8 cellular contexts compared by ENCODE assay signal in genomic region chr20:44211177-44212039, GRCh38. TPM values are rescaled to one million over a fixed set of nuclear protein-coding genes. Genes with fewer than 3 reads are reported as not detected.
DNase-seq lines count a peak whose midpoint lies in the region; ATAC-seq and TF ChIP-seq lines count a peak whose summit lies in the region.

No MANE protein-coding gene starts in this region.

- ATAC-seq in body of pancreas (no peak), left lung (no peak), GM21526 (IDR thresholded peaks at IDR 0.05; ENCODE audit: low FRiP score, unreplicated experiment) (no peak)

- H3K36me3 ChIP-seq in body of pancreas (replicated peaks in 1 of 2; ENCODE audit: insufficient read depth in 1 of 2, low read depth in 2 of 2) (no peaks in the 10 kb centered on the region), left lung (peaks cover 0 to 5% of the 10 kb centered on the region in 2 donors)

- peak overlapping the region; percentile 30 to 35 for H3K4me3 ChIP-seq in body of pancreas
- peak overlapping the region; percentile 57 to 98 for H3K4me3 ChIP-seq in left lung

- H3K4me1 ChIP-seq in body of pancreas (peaks cover 35% of the 10 kb centered on the region), left lung (peaks cover 27 to 55% of the 10 kb centered on the region in 2 donors)

- no peaks in the 10 kb centered on the region for H3K27me3 ChIP-seq in body of pancreas
- H3K27me3 ChIP-seq in left lung, result no peaks in the 10 kb centered on the region

- intact Hi-C loops in body of pancreas (cut with DNase I), result loop anchor here (10.0 kb wide), 1 partner anchor 253 kb away; no protein-coding TSS in a partner anchor
- intact Hi-C loops in left lung (cut with DNase I), result loop anchor here in 1 of 2 donors (10.0 kb wide), 2 partner anchors 173 to 253 kb away; no protein-coding TSS in a partner anchor

- no peak for TF ChIP-seq POLR2A in body of pancreas (IDR thresholded peaks at IDR 0.05)

- WGBS in body of pancreas, 2 donors, result 3 to 7% methylated on average over 18 to 24 of the region's 24 CpGs

- TF ChIP-seq CTCF in body of pancreas (IDR thresholded peaks at IDR 0.05), result peak in 1 of 7 experiments; percentile 1
- TF ChIP-seq CTCF in left lung (IDR thresholded peaks at IDR 0.05), result no peak

- peak; percentile 7 for DNase-seq in stimulated activated CD4-positive, alpha-beta T cell treated with anti-CD3 and anti-CD28 coated beads, Interleukin-4, amount 100 ng/mL, for 1 hour
- DNase-seq in stimulated activated CD4-positive, alpha-beta T cell treated with anti-CD3 and anti-CD28 coated beads, Interleukin-2, amount 100 ng/mL, for 24 hours, result no peak
- DNase-seq in NCI-H128 (lab: John Stamatoyannopoulos, UW; ENCODE audit: unreplicated experiment) (peak; percentile 13), body of pancreas (peak; percentile 42 to 60 (median 50)), left lung (no peak), superior temporal gyrus (ENCODE audit: extremely low spot score) (peak; percentile 63), islet precursor cell (no peak)

- H3K9me3 ChIP-seq in body of pancreas, result no peaks in the 10 kb centered on the region
- H3K9me3 ChIP-seq in left lung, result no peaks in the 10 kb centered on the region

- H3K27ac ChIP-seq in body of pancreas (peak overlapping the region; percentile 81 to 96 (median 92)), left lung (peak overlapping the region; percentile 96 to 97)

RNA-seq across cellular contexts. Expression of gene OSER1, which starts 0.8 kb away (rescaled TPM):
- 10 to 100 TPM in 1 of 2 donors, 1 to 10 TPM in 1; 2.0 to 17.1 TPM for total RNA-seq in body of pancreas
- total RNA-seq in left lung, result 10 to 100 TPM; 22.3 to 30.0 TPM

RNA-seq across cellular contexts. Expression of gene JPH2, which starts 24.4 kb away (rescaled TPM):
- total RNA-seq in body of pancreas (1 to 10 TPM; 1.6 to 2.1 TPM), left lung (1 to 10 TPM; 3.4 to 7.4 TPM)

RNA-seq across cellular contexts. Expression of gene GDAP1L1, which starts 35.7 kb away (rescaled TPM):
- total RNA-seq in body of pancreas (not detected), left lung (not detected)

Comparison
In these comparisons a context has a peak if more than half of its experiments do, and no peak if none do; other contexts are left out.
1. DNase-seq: peak in stimulated activated CD4-positive, alpha-beta T cell treated with anti-CD3 and anti-CD28 coated beads, Interleukin-4, amount 100 ng/mL, for 1 hour (single experiment), NCI-H128 (single experiment), body of pancreas (4 of 4) and superior temporal gyrus (single experiment); none in stimulated activated CD4-positive, alpha-beta T cell treated with anti-CD3 and anti-CD28 coated beads, Interleukin-2, amount 100 ng/mL, for 24 hours (0 of 2), left lung (0 of 2) and islet precursor cell (single experiment).